25 cellular contexts compared by ENCODE assay signal in genomic region chr17:9242983-9243382, GRCh38.
DNase-seq lines count a peak whose midpoint lies in the region; ATAC-seq and TF ChIP-seq lines count a peak whose summit lies in the region.
"Had no signal": no experiment of that assay in that cellular context is flagged by ENCODE, and none has a peak within 500 bp of the region (broad histone marks: within the 10 kb centered on the region; RNA-seq: fewer than 3 reads in every experiment).

No MANE protein-coding gene starts in this region.

- H3K4me1 ChIP-seq in Peyer's patch (peaks cover 4 to 48% (median 19%) of the 10 kb centered on the region in 4 donors), duodenal mucosa (ENCODE audit: control insufficient read depth in 1 of 2, insufficient read depth in 2 of 2, low read length in 2 of 2) (peaks cover 14 to 37% of the 10 kb centered on the region in 2 donors), tibial nerve (peaks cover 0 to 63% (median 32%) of the 10 kb centered on the region in 4 donors)
- H3K4me1 ChIP-seq: HAP-1 had no signal

- TF ChIP-seq POLR2A in Peyer's patch (IDR thresholded peaks at IDR 0.05), result no peak
- TF ChIP-seq POLR2A in tibial nerve (IDR thresholded peaks at IDR 0.05), result no peak

- H3K4me3 ChIP-seq in Peyer's patch (no peak overlapping the region), duodenal mucosa (ENCODE audit: low read depth in 1 of 2, low read length in 2 of 2) (no peak overlapping the region), tibial nerve (no peak overlapping the region)
- H3K4me3 ChIP-seq: dorsolateral prefrontal cortex, GM12878, HAP-1 had no signal

- no peak for TF ChIP-seq EP300 in tibial nerve (IDR thresholded peaks at IDR 0.05)

- H3K9me3 Mint-ChIP-seq in nephron, result no peaks in the 10 kb centered on the region
- H3K9me3 Mint-ChIP-seq: activated CD4-positive, alpha-beta T cell treated with anti-CD3 and anti-CD28 coated beads, Interleukin-2, amount 10 ng/mL, durations not matched to agents 24 days and 14 days; activated naive CD4-positive, alpha-beta T cell treated with anti-CD3 and anti-CD28 coated beads, Interleukin-2, amount 50 U/mL, for 24 hours; memory B cell; stimulated activated memory B cell treated with anti-CD40 and anti-IgM and Interleukin-4, amounts not matched to agents 10 μg/mL and 1 μg/mL and 100 μg/mL, for 72 hours; T-cell had no signal

- peak overlapping the region; percentile 64 to 95 (median 87) for H3K27ac ChIP-seq in Peyer's patch
- peak overlapping the region; percentile 6 for H3K27ac ChIP-seq in duodenal mucosa (ENCODE audit: low read depth, low read length)
- peak overlapping the region; percentile 7 to 97 (median 82) for H3K27ac ChIP-seq in tibial nerve
- H3K27ac ChIP-seq: brain microvascular endothelial cell had no signal

- no peak overlapping the region for H3K9ac ChIP-seq in duodenal mucosa (ENCODE audit: low read depth in 1 of 2, low read length in 2 of 2)

- TF ChIP-seq CTCF in Peyer's patch (IDR thresholded peaks at IDR 0.05) (no peak), nephron (IDR thresholded peaks at IDR 0.05; ENCODE audit: unreplicated experiment in 3 of 3) (no peak), tibial nerve (IDR thresholded peaks at IDR 0.05) (no peak)

- 78 to 90% methylated on average over 8 of the region's 8 CpGs for WGBS in tibial nerve, 2 donors

- H3K4me1 Mint-ChIP-seq in nephron, result peaks cover 47% of the 10 kb centered on the region

- peaks cover 14% of the 10 kb centered on the region for H3K27me3 Mint-ChIP-seq in nephron (ENCODE audit: low read depth)
- H3K27me3 Mint-ChIP-seq: activated CD4-positive, alpha-beta T cell treated with anti-CD3 and anti-CD28 coated beads, Interleukin-2, amount 10 ng/mL, durations not matched to agents 24 days and 14 days; activated naive CD4-positive, alpha-beta T cell treated with anti-CD3 and anti-CD28 coated beads, Interleukin-2, amount 50 U/mL, for 24 hours; memory B cell; stimulated activated memory B cell treated with anti-CD40 and anti-IgM and Interleukin-4, amounts not matched to agents 10 μg/mL and 1 μg/mL and 100 μg/mL, for 72 hours; T-cell had no signal

- DNase-seq in Peyer's patch (no peak), tibial nerve (ENCODE audit: low spot score in 2 of 2) (no peak), GF-D8 (lab: John Stamatoyannopoulos, UW) (no peak)
- no peak for DNase-seq in activated CD4-positive, alpha-beta T cell treated with anti-CD3 and anti-CD28 coated beads for 48 hours
- DNase-seq: activated CD4-positive, alpha-beta T cell treated with anti-CD3 and anti-CD28 coated beads, Interleukin-2, amount 10 ng/mL, durations not matched to agents 24 days and 14 days; activated CD8-positive, alpha-beta memory T cell treated with anti-CD3 and anti-CD28 coated beads for 24 hours; activated T-cell treated with anti-CD3 and anti-CD28 coated beads for 4 hours; amniotic stem cell; brain microvascular endothelial cell; DMS 273 treated with DMSO at 0.1 percent for 48 hours; dorsolateral prefrontal cortex; hippocampal formation; Kasumi-1; MV-4-11; NCI-H1436; NCI-H748 treated with DMSO at 0.1 percent for 48 hours; T-cell had no signal

- H3K4me3 Mint-ChIP-seq in nephron, result peak overlapping the region in 1 of 3 experiments; percentile 9
- H3K4me3 Mint-ChIP-seq: activated CD4-positive, alpha-beta T cell treated with anti-CD3 and anti-CD28 coated beads, Interleukin-2, amount 10 ng/mL, durations not matched to agents 24 days and 14 days; activated naive CD4-positive, alpha-beta T cell treated with anti-CD3 and anti-CD28 coated beads, Interleukin-2, amount 50 U/mL, for 24 hours; memory B cell; stimulated activated memory B cell treated with anti-CD40 and anti-IgM and Interleukin-4, amounts not matched to agents 10 μg/mL and 1 μg/mL and 100 μg/mL, for 72 hours had no signal

- no peaks in the 10 kb centered on the region for H3K36me3 Mint-ChIP-seq in nephron (ENCODE audit: low read depth)
- H3K36me3 Mint-ChIP-seq: activated naive CD4-positive, alpha-beta T cell treated with anti-CD3 and anti-CD28 coated beads, Interleukin-2, amount 50 U/mL, for 24 hours had no signal

- ATAC-seq in GM21723 (IDR thresholded peaks at IDR 0.05; ENCODE audit: unreplicated experiment), result no peak
- ATAC-seq: GM12878; stimulated activated memory B cell treated with anti-CD40 and anti-IgM and Interleukin-4, amounts not matched to agents 10 μg/mL and 1 μg/mL and 100 μg/mL, for 72 hours; T-cell had no signal

- H3K36me3 ChIP-seq in Peyer's patch (no peaks in the 10 kb centered on the region), duodenal mucosa (ENCODE audit: control insufficient read depth in 1 of 2, insufficient read depth in 2 of 2, low read length in 2 of 2) (no peaks in the 10 kb centered on the region), tibial nerve (peaks cover 0 to under 1% (median 0%) of the 10 kb centered on the region in 3 donors)
- H3K36me3 ChIP-seq: brain microvascular endothelial cell, HAP-1 had no signal

- peak overlapping the region in 2 of 3 experiments; percentile 37 to 39 for H3K27ac Mint-ChIP-seq in nephron
- H3K27ac Mint-ChIP-seq: activated CD4-positive, alpha-beta T cell treated with anti-CD3 and anti-CD28 coated beads, Interleukin-2, amount 10 ng/mL, durations not matched to agents 24 days and 14 days; activated naive CD4-positive, alpha-beta T cell treated with anti-CD3 and anti-CD28 coated beads, Interleukin-2, amount 50 U/mL, for 24 hours; memory B cell; stimulated activated memory B cell treated with anti-CD40 and anti-IgM and Interleukin-4, amounts not matched to agents 10 μg/mL and 1 μg/mL and 100 μg/mL, for 72 hours; T-cell had no signal

- H3K9me3 ChIP-seq in Peyer's patch (no peaks in the 10 kb centered on the region), duodenal mucosa (ENCODE audit: control insufficient read depth in 1 of 2, low read length in 2 of 2) (no peaks in the 10 kb centered on the region), tibial nerve (no peaks in the 10 kb centered on the region)
- H3K9me3 ChIP-seq: HAP-1 had no signal

- H3K27me3 ChIP-seq in Peyer's patch (no peaks in the 10 kb centered on the region), duodenal mucosa (ENCODE audit: control insufficient read depth in 1 of 2, insufficient read depth in 2 of 2, low read length in 2 of 2) (no peaks in the 10 kb centered on the region), tibial nerve (no peaks in the 10 kb centered on the region)
- H3K27me3 ChIP-seq: brain microvascular endothelial cell, dorsolateral prefrontal cortex had no signal

Comparison
In these comparisons a context has a peak if more than half of its experiments do, and no peak if none do; other contexts are left out.
1. H3K27ac ChIP-seq: peak in every context shown above with its lines; median percentile 87 in Peyer's patch; 82 in tibial nerve; 6 in duodenal mucosa.